In the genomic region with DNA sequence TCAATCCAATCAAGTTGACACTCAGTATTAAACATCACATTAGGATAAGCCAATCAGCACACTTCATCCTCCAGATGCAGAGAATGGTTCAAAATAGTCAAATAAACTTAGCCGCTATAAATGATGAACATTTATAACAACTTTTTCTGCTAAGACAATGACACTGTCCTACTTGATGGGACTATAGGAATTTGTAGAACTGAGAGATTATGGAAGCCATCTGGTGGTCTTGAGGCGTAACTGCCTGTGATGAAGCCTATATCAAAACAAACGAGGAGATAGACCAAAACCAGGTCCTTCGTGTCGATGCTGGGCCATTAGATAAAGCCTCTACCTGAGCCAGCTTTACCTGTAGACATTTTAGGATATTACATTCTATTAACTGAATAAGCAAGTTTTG, we compare ENCODE assay signal across 8 cellular contexts.
DNase-seq lines count a peak whose midpoint lies in the region; ATAC-seq, FAIRE-seq and TF ChIP-seq lines count a peak whose summit lies in the region.

No MANE protein-coding gene starts in this region.

- FAIRE-seq in kidney (lab: Jason Lieb, UNC) (no peak), frontal cortex (lab: Jason Lieb, UNC) (no peak)

- intact Hi-C loops in kidney (cut with DNase I), result no loop called here

- no peak overlapping the region for H3K9ac ChIP-seq in SK-N-MC (ENCODE audit: insufficient read length)
- H3K9ac ChIP-seq in kidney (ENCODE audit: low read length in 2 of 2), result no peak overlapping the region
- H3K9ac ChIP-seq in neuronal stem cell (ENCODE audit: low read depth, low read length, poor library complexity), result no peak overlapping the region

- no peak overlapping the region for H2AFZ ChIP-seq in neuronal stem cell (ENCODE audit: low read length)

- no peak overlapping the region for H3K4me2 ChIP-seq in neuronal stem cell (ENCODE audit: insufficient read depth, low read length, poor library complexity, severe bottlenecking)

- DNase-seq in SK-N-MC (ENCODE audit: low read depth, low spot score), result peak; percentile 14
- DNase-seq in kidney, result no peak
- DNase-seq in ecto neural progenitor cell (ENCODE audit: low spot score), result no peak
- no peak for DNase-seq in frontal cortex (ENCODE audit: low spot score in 2 of 2)
- DNase-seq in suprapubic skin (ENCODE audit: low spot score in 2 of 2), result no peak
- no peak for DNase-seq in neuronal stem cell (ENCODE audit: low spot score)

- H3K23ac ChIP-seq in neuronal stem cell (ENCODE audit: low read depth, low read length, poor library complexity), result no peak overlapping the region

- TF ChIP-seq CTCF in GM12872 (IDR thresholded peaks at IDR 0.05; ENCODE audit: insufficient read depth, low read depth, low read length), result peak; percentile 66
- TF ChIP-seq CTCF in kidney (IDR thresholded peaks at IDR 0.05; ENCODE audit: borderline replicate concordance, extremely low read depth, insufficient read depth), result peak; percentile 28
- TF ChIP-seq CTCF in suprapubic skin (IDR thresholded peaks at IDR 0.05), result peak in 1 of 2 donors; percentile 8

- no peak for TF ChIP-seq EP300 in suprapubic skin (IDR thresholded peaks at IDR 0.05)

- no peak overlapping the region for H4K8ac ChIP-seq in neuronal stem cell (ENCODE audit: low read depth, low read length)

- H3K4me3 ChIP-seq in SK-N-MC, result no peak overlapping the region
- H3K4me3 ChIP-seq in kidney (ENCODE audit: low read length in 2 of 2), result no peak overlapping the region
- H3K4me3 ChIP-seq in suprapubic skin, result no peak overlapping the region
- no peak overlapping the region for H3K4me3 ChIP-seq in neuronal stem cell (ENCODE audit: low read length in 2 of 2)

- H3K36me3 ChIP-seq in SK-N-MC (ENCODE audit: insufficient read depth, low read length) (no peaks in the 10 kb centered on the region), kidney (ENCODE audit: control insufficient read depth in 1 of 2, insufficient read depth in 2 of 2, low read length in 2 of 2) (no peaks in the 10 kb centered on the region), suprapubic skin (no peaks in the 10 kb centered on the region), neuronal stem cell (replicated peaks in 1 of 2; ENCODE audit: control insufficient read depth in 2 of 2, insufficient read depth in 2 of 2, low read length in 2 of 2) (no peaks in the 10 kb centered on the region)

- no peaks in the 10 kb centered on the region for H3K4me1 ChIP-seq in kidney (ENCODE audit: control insufficient read depth in 1 of 2, insufficient read depth in 1 of 2, low read depth in 1 of 2, low read length in 2 of 2)
- peaks cover 7% of the 10 kb centered on the region for H3K4me1 ChIP-seq in suprapubic skin
- no peaks in the 10 kb centered on the region for H3K4me1 ChIP-seq in neuronal stem cell (ENCODE audit: control insufficient read depth in 2 of 2, insufficient read depth in 1 of 2, low read depth in 1 of 2, low read length in 2 of 2)

- WGBS in suprapubic skin, result 66% methylated on average over 5 of the region's 5 CpGs
- no CpG with 5 or more reads among the region's 5 CpGs for WGBS in neuronal stem cell (ENCODE audit: extremely low coverage in 2 of 2, insufficient read length in 2 of 2, insufficient replicate concordance in 1 of 2), 2 donors

- H2BK12ac ChIP-seq in neuronal stem cell (ENCODE audit: low read length), result no peak overlapping the region

- peak; percentile 37 for ATAC-seq in HG03135 (IDR thresholded peaks at IDR 0.05; ENCODE audit: unreplicated experiment)

- no peak overlapping the region for H2BK5ac ChIP-seq in neuronal stem cell (ENCODE audit: low read length)

- no peak overlapping the region for H2BK15ac ChIP-seq in neuronal stem cell (ENCODE audit: low read length)

- no peak overlapping the region for H3K18ac ChIP-seq in neuronal stem cell (ENCODE audit: low read length)

- H3K27me3 ChIP-seq in suprapubic skin (no peaks in the 10 kb centered on the region), neuronal stem cell (ENCODE audit: control insufficient read depth in 3 of 3, insufficient read depth in 3 of 3, low read depth in 1 of 3, low read length in 3 of 3) (no peaks in the 10 kb centered on the region)

- no peak for TF ChIP-seq POLR2A in suprapubic skin (IDR thresholded peaks at IDR 0.05)

- H3K14ac ChIP-seq in neuronal stem cell (ENCODE audit: low read length), result no peak overlapping the region

- H3K27ac ChIP-seq in SK-N-MC, result no peak overlapping the region
- no peak overlapping the region for H3K27ac ChIP-seq in kidney (ENCODE audit: low read depth in 2 of 2, low read length in 2 of 2)
- no peak overlapping the region for H3K27ac ChIP-seq in suprapubic skin
- H3K27ac ChIP-seq in neuronal stem cell (replicated peaks; ENCODE audit: low read length), result no peak overlapping the region

- H3K79me1 ChIP-seq in neuronal stem cell (ENCODE audit: low read depth, low read length), result no peaks in the 10 kb centered on the region

- no peak overlapping the region for H2AK5ac ChIP-seq in neuronal stem cell (ENCODE audit: low read depth, low read length)

- H4K91ac ChIP-seq in neuronal stem cell (ENCODE audit: low read depth, low read length, poor library complexity), result no peak overlapping the region

- no peak overlapping the region for H3K4ac ChIP-seq in neuronal stem cell (ENCODE audit: low read length)

- H3K9me3 ChIP-seq in SK-N-MC (ENCODE audit: low read depth, low read length) (no peaks in the 10 kb centered on the region), kidney (ENCODE audit: control insufficient read depth in 1 of 2, low read length in 2 of 2) (no peaks in the 10 kb centered on the region), suprapubic skin (no peaks in the 10 kb centered on the region), neuronal stem cell (replicated peaks in 1 of 2; ENCODE audit: control insufficient read depth in 2 of 2, insufficient read depth in 1 of 2, low read depth in 1 of 2, low read length in 2 of 2) (no peaks in the 10 kb centered on the region)

- H2BK120ac ChIP-seq in neuronal stem cell (ENCODE audit: low read depth, low read length), result no peak overlapping the region
